In the genomic region with DNA sequence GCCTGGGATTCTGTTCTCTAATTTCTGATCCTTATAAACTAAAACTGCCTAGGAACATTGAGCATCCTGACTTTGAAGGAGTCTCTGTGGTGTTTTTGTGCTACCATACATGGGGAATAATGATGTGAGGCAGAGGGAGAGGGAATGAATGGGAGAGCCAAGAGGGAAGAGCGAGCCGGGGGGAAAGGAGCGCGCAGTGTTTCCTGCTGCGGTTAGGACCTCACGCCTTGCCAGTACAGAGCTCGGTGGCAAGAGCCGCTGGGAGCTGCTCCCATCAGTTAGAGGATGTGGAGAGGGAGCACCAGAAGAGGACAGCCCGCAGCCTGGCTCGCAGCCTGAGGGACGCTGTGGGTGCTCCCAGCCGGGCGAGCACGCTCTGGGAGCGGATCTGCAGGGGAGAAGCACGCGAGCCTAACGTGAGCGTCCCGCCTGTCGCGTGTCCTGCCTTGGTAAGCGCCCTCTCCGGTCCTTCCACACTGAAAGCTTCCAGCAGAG, we compare ENCODE assay signal across 8 cellular contexts.
DNase-seq lines count a peak whose midpoint lies in the region; ATAC-seq lines count a peak whose summit lies in the region.

No MANE protein-coding gene starts in this region.

- peaks cover 4% of the 10 kb centered on the region for H3K4me1 ChIP-seq in right cardiac atrium (ENCODE audit: control insufficient read depth, insufficient read depth, low read length)

- DNase-seq in AG08396 (ENCODE audit: low spot score) (peak; percentile 38), HT1080 (ENCODE audit: low read depth) (peak; percentile 51), right cardiac atrium (peak; percentile 75 to 89 (median 87)), skeletal muscle cell (ENCODE audit: low read depth) (no peak), NCI-H1694 treated with DMSO at 0.1 percent for 48 hours (lab: John Stamatoyannopoulos, UW) (no peak)

- 2% methylated on average over 24 of the region's 24 CpGs for WGBS in right cardiac atrium

- H3K9me3 ChIP-seq in right cardiac atrium (ENCODE audit: control insufficient read depth, low read length), result no peaks in the 10 kb centered on the region

- peak; percentile 5 for ATAC-seq in GM19025 (IDR thresholded peaks at IDR 0.05; ENCODE audit: low read depth, unreplicated experiment)
- ATAC-seq in right cardiac atrium, result peak; percentile 70 to 84
- ATAC-seq in GM21526 (IDR thresholded peaks at IDR 0.05; ENCODE audit: low FRiP score, unreplicated experiment), result no peak

- intact Hi-C loops in right cardiac atrium (cut with DNase I), result loop anchor here in 2 of 4 donors (5.0 kb wide), 2 partner anchors 44 to 49 kb away; no protein-coding TSS in a partner anchor

- H3K27me3 ChIP-seq in right cardiac atrium (ENCODE audit: control insufficient read depth, insufficient read depth), result no peaks in the 10 kb centered on the region

- H3K4me3 ChIP-seq in right cardiac atrium (ENCODE audit: low read length) (peak overlapping the region; percentile 46), skeletal muscle cell (ENCODE audit: low read depth, low read length) (peak overlapping the region; percentile 20)

- H3K27ac ChIP-seq in angular gyrus (ENCODE audit: low read depth, low read length) (peak overlapping the region; percentile 93), right cardiac atrium (ENCODE audit: low read length) (peak overlapping the region; percentile 92)

Comparison
In these comparisons a context has a peak if more than half of its experiments do, and no peak if none do; other contexts are left out.
1. DNase-seq: peak in AG08396 (single experiment), HT1080 (single experiment) and right cardiac atrium (3 of 3); none in skeletal muscle cell (single experiment) and NCI-H1694 treated with DMSO at 0.1 percent for 48 hours (single experiment).